Comparison of ENCODE assay signal across 20 cellular contexts in genomic region chr9:132301521-132301920, GRCh38. TPM values are rescaled to one million over a fixed set of nuclear protein-coding genes. Genes with fewer than 3 reads are reported as not detected.
DNase-seq lines count a peak whose midpoint lies in the region; ATAC-seq and TF ChIP-seq lines count a peak whose summit lies in the region.
"Had no signal": no experiment of that assay in that cellular context is flagged by ENCODE, and none has a peak within 500 bp of the region (broad histone marks: within the 10 kb centered on the region; RNA-seq: fewer than 3 reads in every experiment).

No MANE protein-coding gene starts in this region.

- H2AK9ac ChIP-seq in IMR-90 (replicated peaks; ENCODE audit: low read depth, low read length, poor library complexity), result no peak overlapping the region

- H3K4me1 ChIP-seq in IMR-90 (ENCODE audit: control insufficient read depth, insufficient read depth, low read length), result no peaks in the 10 kb centered on the region; the same call in 1 of the 2 replicates
- H3K4me1 ChIP-seq: BLaER1 treated with 17β-estradiol and CSF1 and Interleukin-3, amounts not matched to agents 10 nM and 100 nM had no signal

- peaks cover 86% of the 10 kb centered on the region for H3K36me3 Mint-ChIP-seq in activated T-cell treated with anti-CD3 and anti-CD28 coated beads, Interleukin-2, amount 50 U/mL, for 24 hours (ENCODE audit: low read depth)
- peaks cover 46% of the 10 kb centered on the region for H3K36me3 Mint-ChIP-seq in activated T-cell treated with anti-CD3 and anti-CD28 coated beads, Interleukin-2, amount 50 U/mL, for 4 hours (ENCODE audit: insufficient read depth)

- no TSS peak for BruUV-seq in IMR-90 (replicated peaks; lab: Mats Ljungman, UMichigan)

- H3K9me3 ChIP-seq in IMR-90 (ENCODE audit: control insufficient read depth, insufficient read depth, low read length), result no peaks in the 10 kb centered on the region
- H3K9me3 ChIP-seq: BLaER1 treated with 17β-estradiol and CSF1 and Interleukin-3, amounts not matched to agents 10 nM and 100 nM had no signal

- no peak for TF ChIP-seq RAD21 in IMR-90 (IDR thresholded peaks at IDR 0.05; ENCODE audit: low read length)

- H3K14ac ChIP-seq in IMR-90 (replicated peaks; ENCODE audit: low read depth, low read length), result no peak overlapping the region

- no peaks in the 10 kb centered on the region for H3K9me3 Mint-ChIP-seq in activated T-cell treated with anti-CD3 and anti-CD28 coated beads, Interleukin-2, amount 50 U/mL, for 24 hours
- no peaks in the 10 kb centered on the region for H3K9me3 Mint-ChIP-seq in activated T-cell treated with anti-CD3 and anti-CD28 coated beads, Interleukin-2, amount 50 U/mL, for 4 hours
- H3K9me3 Mint-ChIP-seq: CD8-positive, alpha-beta T cell had no signal

- no peak for TF ChIP-seq CTCF in IMR-90 (conservative IDR thresholded peaks at IDR 0.05; ENCODE audit: low read depth, low read length)

- H2BK120ac ChIP-seq in IMR-90 (ENCODE audit: low read depth, low read length), result no peak overlapping the region

- H2BK5ac ChIP-seq in IMR-90 (ENCODE audit: low read depth, low read length, poor library complexity, severe bottlenecking), result no peak overlapping the region

- in situ Hi-C loops in IMR-90 (cut with MboI; ENCODE audit: low sequenced_read_pairs), result no loop called here

- peak overlapping the region; percentile 52 for H3K27ac Mint-ChIP-seq in activated T-cell treated with anti-CD3 and anti-CD28 coated beads, Interleukin-2, amount 50 U/mL, for 24 hours
- H3K27ac Mint-ChIP-seq: CD8-positive, alpha-beta T cell had no signal

- H2AK5ac ChIP-seq in IMR-90 (ENCODE audit: low read depth, low read length), result no peak overlapping the region

- H3K56ac ChIP-seq in IMR-90 (ENCODE audit: extremely low read depth, insufficient read depth, low read length), result no peak overlapping the region

- intact Hi-C loops in IMR-90 (cut with micrococcal nuclease), result no loop called here

- H2BK15ac ChIP-seq in IMR-90 (ENCODE audit: low read depth, low read length), result no peak overlapping the region

- peaks cover 31% of the 10 kb centered on the region for H3K36me3 ChIP-seq in IMR-90 (ENCODE audit: control insufficient read depth, insufficient read depth, low read length)

- H3K79me1 ChIP-seq in IMR-90 (ENCODE audit: low read depth in 1 of 2, low read length in 2 of 2), result peaks cover 27 to 47% of the 10 kb centered on the region in 2 experiments

- no peak for DNase-seq in activated T-cell treated with anti-CD3 and anti-CD28 coated beads, Interleukin-2, amount 50 U/mL, for 24 hours
- no peak for DNase-seq in activated T-cell treated with anti-CD3 and anti-CD28 coated beads, Interleukin-2, amount 50 U/mL, for 4 hours
- no peak for DNase-seq in IMR-90
- DNase-seq in amniotic epithelial cell (ENCODE audit: low read depth), result peak; percentile 18
- DNase-seq in fibroblast of gingiva (ENCODE audit: low read depth), result peak; percentile 13
- DNase-seq in NCI-H2227 treated with DMSO at 0.1 percent for 48 hours (lab: John Stamatoyannopoulos, UW), result no peak
- DNase-seq: Calu3; CD8-positive, alpha-beta T cell; DMS53; EL; GOT3; MM.1S; NCI-H1092 treated with DMSO at 0.1 percent for 48 hours; NCI-H146; NCI-H2029 treated with DMSO at 0.1 percent for 48 hours; NCI-H2171; NCI-H446 had no signal

- no peak overlapping the region for H4K91ac ChIP-seq in IMR-90 (ENCODE audit: insufficient read depth, low read depth, low read length)

- no peak overlapping the region for H4K8ac ChIP-seq in IMR-90 (ENCODE audit: low read depth in 2 of 2, low read length in 2 of 2)

- no peak for TF ChIP-seq POLR2A in IMR-90 (IDR thresholded peaks at IDR 0.05; ENCODE audit: low read depth, low read length)

- CTCF ChIA-PET in IMR-90 (lab: Yijun Ruan, JAX), result no interaction called here

- 0 out of 2 replicates have a peak overlapping the region, but pooled peaks have one; percentile 40 for H4K5ac ChIP-seq in IMR-90 (ENCODE audit: low read depth, low read length)

- H3K27me3 ChIP-seq in IMR-90 (ENCODE audit: control insufficient read depth, insufficient read depth, low read length), result no peaks in the 10 kb centered on the region
- H3K27me3 ChIP-seq: BLaER1 treated with 17β-estradiol and CSF1 and Interleukin-3, amounts not matched to agents 10 nM and 100 nM had no signal

- H3K4me3 Mint-ChIP-seq in activated T-cell treated with anti-CD3 and anti-CD28 coated beads, Interleukin-2, amount 50 U/mL, for 24 hours, result no peak overlapping the region
- no peak overlapping the region for H3K4me3 Mint-ChIP-seq in activated T-cell treated with anti-CD3 and anti-CD28 coated beads, Interleukin-2, amount 50 U/mL, for 4 hours
- H3K4me3 Mint-ChIP-seq: CD8-positive, alpha-beta T cell had no signal

- ATAC-seq in activated T-cell treated with anti-CD3 and anti-CD28 coated beads, Interleukin-2, amount 50 U/mL, for 4 hours, result no peak
- ATAC-seq in IMR-90 (ENCODE audit: low read depth) (no peak), GM21717 (IDR thresholded peaks at IDR 0.05; ENCODE audit: unreplicated experiment) (no peak)
- ATAC-seq: CD8-positive, alpha-beta T cell; Right ventricle myocardium inferior had no signal

- H3K4me2 ChIP-seq in IMR-90 (ENCODE audit: low read depth, low read length), result no peak overlapping the region
- H3K4me2 ChIP-seq: BLaER1 treated with 17β-estradiol and CSF1 and Interleukin-3, amounts not matched to agents 10 nM and 100 nM had no signal

- no peaks in the 10 kb centered on the region for H3K27me3 Mint-ChIP-seq in activated T-cell treated with anti-CD3 and anti-CD28 coated beads, Interleukin-2, amount 50 U/mL, for 24 hours
- H3K27me3 Mint-ChIP-seq in activated T-cell treated with anti-CD3 and anti-CD28 coated beads, Interleukin-2, amount 50 U/mL, for 4 hours (ENCODE audit: low read depth), result no peaks in the 10 kb centered on the region

- no peak overlapping the region for H3K27ac ChIP-seq in IMR-90 (ENCODE audit: insufficient read depth, low read length)
- H3K27ac ChIP-seq: BLaER1 treated with 17β-estradiol and CSF1 and Interleukin-3, amounts not matched to agents 10 nM and 100 nM had no signal

- no peak overlapping the region for H3K23ac ChIP-seq in IMR-90 (ENCODE audit: low read depth, low read length)

- WGBS in IMR-90 (ENCODE audit: extremely low coverage in 2 of 2, insufficient read length in 1 of 2), 2 experiments, result no CpG with 5 or more reads among the region's 6 CpGs

- H3K4me1 Mint-ChIP-seq in activated T-cell treated with anti-CD3 and anti-CD28 coated beads, Interleukin-2, amount 50 U/mL, for 24 hours (ENCODE audit: low read depth), result peaks cover 29% of the 10 kb centered on the region
- peaks cover 17% of the 10 kb centered on the region for H3K4me1 Mint-ChIP-seq in activated T-cell treated with anti-CD3 and anti-CD28 coated beads, Interleukin-2, amount 50 U/mL, for 4 hours (ENCODE audit: low read depth)

- no peak overlapping the region for H2AFZ ChIP-seq in IMR-90 (replicated peaks; ENCODE audit: low read length, poor library complexity)

- H3K9ac ChIP-seq in IMR-90 (ENCODE audit: low read depth, low read length), result no peak overlapping the region
- H3K9ac ChIP-seq: BLaER1 treated with 17β-estradiol and CSF1 and Interleukin-3, amounts not matched to agents 10 nM and 100 nM had no signal

- dilution Hi-C loops in IMR-90 (cut with HindIII; ENCODE audit: low sequenced_read_pairs, unreplicated experiment), result no loop called here

- no peaks in the 10 kb centered on the region for H3K9me1 ChIP-seq in IMR-90 (ENCODE audit: insufficient read depth, low read length)

- H2BK20ac ChIP-seq in IMR-90 (ENCODE audit: low read depth, low read length), result no peak overlapping the region

- POLR2A ChIA-PET in IMR-90 (lab: Charles Lee; ENCODE audit: unreplicated experiment), result no interaction called here

- no peak overlapping the region for H3K18ac ChIP-seq in IMR-90 (ENCODE audit: low read depth, low read length)

- no peak overlapping the region for H3K4me3 ChIP-seq in IMR-90 (ENCODE audit: insufficient read depth, low read depth, low read length)
- H3K4me3 ChIP-seq: BLaER1 treated with 17β-estradiol and CSF1 and Interleukin-3, amounts not matched to agents 10 nM and 100 nM had no signal

- H4K20me1 ChIP-seq in IMR-90 (ENCODE audit: insufficient read depth, low read length), result peaks cover 11% of the 10 kb centered on the region; the same call in 1 of the 2 replicates

- H3K4ac ChIP-seq in IMR-90 (ENCODE audit: low read depth, low read length), result no peak overlapping the region

TF ChIP-seq in IMR-90, 13 proteins besides CTCF, POLR2A, EP300 and RAD21:
- peak; percentile 15; the same call in 1 of the 2 replicates for TF ChIP-seq CEBPB (IDR thresholded peaks at IDR 0.05; ENCODE audit: low read depth, low read length)
- TF ChIP-seq, protein P1, sequence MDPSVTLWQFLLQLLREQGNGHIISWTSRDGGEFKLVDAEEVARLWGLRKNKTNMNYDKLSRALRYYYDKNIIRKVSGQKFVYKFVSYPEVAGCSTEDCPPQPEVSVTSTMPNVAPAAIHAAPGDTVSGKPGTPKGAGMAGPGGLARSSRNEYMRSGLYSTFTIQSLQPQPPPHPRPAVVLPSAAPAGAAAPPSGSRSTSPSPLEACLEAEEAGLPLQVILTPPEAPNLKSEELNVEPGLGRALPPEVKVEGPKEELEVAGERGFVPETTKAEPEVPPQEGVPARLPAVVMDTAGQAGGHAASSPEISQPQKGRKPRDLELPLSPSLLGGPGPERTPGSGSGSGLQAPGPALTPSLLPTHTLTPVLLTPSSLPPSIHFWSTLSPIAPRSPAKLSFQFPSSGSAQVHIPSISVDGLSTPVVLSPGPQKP (IDR thresholded peaks at IDR 0.05; ENCODE audit: borderline replicate concordance, low read depth, low read length), result no peak
- TF ChIP-seq NFE2L2 (IDR thresholded peaks at IDR 0.05; ENCODE audit: low read depth, low read length), result no peak
- no peak for TF ChIP-seq RFX5 (IDR thresholded peaks at IDR 0.05; ENCODE audit: low read depth, low read length)

RNA-seq across cellular contexts. Expression of gene SETX, which starts 53.3 kb away (rescaled TPM):
- total RNA-seq in activated T-cell treated with anti-CD3 and anti-CD28 coated beads, Interleukin-2, amount 50 U/mL, for 4 hours, result 10 to 100 TPM; 31.9 to 34.0 (median 33.9) TPM
- 55.0 and 67.8 TPM in 2 replicates for total RNA-seq in IMR-90 (2012; rRNA removed)
- 11.3 and 13.1 TPM in 2 replicates for polyA plus RNA-seq in IMR-90 (2012; rRNA removed)
- 4.8 and 5.0 TPM in 2 replicates for polyA plus RNA-seq in IMR-90 (2012; cell fraction: cytosol; rRNA removed)
- polyA plus RNA-seq in IMR-90 (2012; cell fraction: nucleus; rRNA removed; ENCODE audit: low replicate concordance), result 11.3 and 26.6 TPM in 2 replicates

Comparison
In these comparisons a context has a peak if more than half of its experiments do, and no peak if none do; other contexts are left out.
1. DNase-seq: peak in amniotic epithelial cell (single experiment) and fibroblast of gingiva (single experiment); none in activated T-cell treated with anti-CD3 and anti-CD28 coated beads, Interleukin-2, amount 50 U/mL, for 24 hours (single experiment), activated T-cell treated with anti-CD3 and anti-CD28 coated beads, Interleukin-2, amount 50 U/mL, for 4 hours (single experiment), IMR-90 (single experiment) and NCI-H2227 treated with DMSO at 0.1 percent for 48 hours (single experiment).